In the genomic region with DNA sequence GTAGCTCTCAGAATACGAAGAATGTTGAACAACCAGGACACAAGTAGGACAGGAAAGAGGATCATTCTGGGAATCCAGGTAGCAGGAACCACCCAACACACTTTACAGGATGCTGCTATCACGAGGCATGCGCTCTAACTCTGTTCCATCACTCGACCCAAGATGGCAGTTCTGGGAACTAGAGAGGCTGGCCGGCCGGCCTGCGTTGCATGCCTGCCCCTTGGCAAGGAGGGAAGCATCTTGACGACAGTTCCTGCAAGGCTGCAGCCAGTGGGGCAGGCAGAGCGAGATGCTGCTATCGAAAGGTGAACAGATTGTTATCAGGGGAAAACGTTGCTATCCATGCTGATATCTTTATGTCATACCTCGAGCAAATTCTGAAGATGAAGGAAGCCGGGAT, we compare ENCODE assay signal across 4 cellular contexts. TPM values are rescaled to one million over a fixed set of nuclear protein-coding genes. Genes with fewer than 3 reads are reported as not detected.
"Had no signal": no experiment of that assay in that cellular context is flagged by ENCODE, and none has a peak within 500 bp of the region (broad histone marks: within the 10 kb centered on the region; RNA-seq: fewer than 3 reads in every experiment).

No MANE protein-coding gene starts in this region.

- H3K4me3 ChIP-seq: GM12878 had no signal

- DNase-seq: GDM1, GF-D8 had no signal

RNA-seq across cellular contexts. Expression of a gene that starts 48.2 kb away (rescaled TPM):
- total RNA-seq: G401 had no signal
